Comparison of ENCODE assay signal across 1 cellular context in the genomic region with DNA sequence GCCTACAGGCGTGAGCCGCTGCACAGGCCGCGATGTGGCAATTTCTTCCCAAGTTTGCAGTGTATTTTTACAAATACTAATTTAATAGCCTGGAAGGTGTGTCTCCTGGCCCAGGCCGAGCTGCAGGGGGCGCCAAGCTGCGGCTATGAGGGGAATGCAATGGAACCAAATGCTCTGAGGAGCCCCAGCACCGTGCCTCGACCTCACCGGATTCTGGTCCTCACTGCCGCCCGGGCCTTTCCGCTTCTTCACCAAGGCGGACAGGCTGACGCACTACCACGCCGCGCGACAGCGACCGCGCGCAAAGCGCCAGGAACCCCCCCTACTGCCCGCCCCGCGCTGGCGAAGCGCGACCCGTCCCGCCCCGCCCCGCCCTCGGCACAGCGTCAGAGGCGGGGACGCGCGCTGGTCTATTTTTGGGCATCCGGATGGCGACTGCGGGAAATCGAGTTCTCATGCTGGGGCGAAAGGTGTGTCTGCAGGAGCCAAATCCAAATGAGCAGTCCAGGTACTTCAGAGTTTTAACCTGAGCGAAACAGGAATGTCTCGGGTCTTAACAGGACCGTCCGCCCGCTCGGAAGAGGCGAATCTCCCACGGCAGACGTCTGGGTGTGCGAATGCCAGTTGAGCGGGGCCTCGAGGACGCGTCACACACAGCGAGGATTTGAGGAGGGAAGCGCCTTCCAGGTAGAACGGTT.
TF ChIP-seq lines count a peak whose summit lies in the region.

No MANE protein-coding gene starts in this region.

TF ChIP-seq in liver, 16 proteins besides CTCF, POLR2A, EP300 and RAD21 (continued from another document):
- TF ChIP-seq, protein P1, sequence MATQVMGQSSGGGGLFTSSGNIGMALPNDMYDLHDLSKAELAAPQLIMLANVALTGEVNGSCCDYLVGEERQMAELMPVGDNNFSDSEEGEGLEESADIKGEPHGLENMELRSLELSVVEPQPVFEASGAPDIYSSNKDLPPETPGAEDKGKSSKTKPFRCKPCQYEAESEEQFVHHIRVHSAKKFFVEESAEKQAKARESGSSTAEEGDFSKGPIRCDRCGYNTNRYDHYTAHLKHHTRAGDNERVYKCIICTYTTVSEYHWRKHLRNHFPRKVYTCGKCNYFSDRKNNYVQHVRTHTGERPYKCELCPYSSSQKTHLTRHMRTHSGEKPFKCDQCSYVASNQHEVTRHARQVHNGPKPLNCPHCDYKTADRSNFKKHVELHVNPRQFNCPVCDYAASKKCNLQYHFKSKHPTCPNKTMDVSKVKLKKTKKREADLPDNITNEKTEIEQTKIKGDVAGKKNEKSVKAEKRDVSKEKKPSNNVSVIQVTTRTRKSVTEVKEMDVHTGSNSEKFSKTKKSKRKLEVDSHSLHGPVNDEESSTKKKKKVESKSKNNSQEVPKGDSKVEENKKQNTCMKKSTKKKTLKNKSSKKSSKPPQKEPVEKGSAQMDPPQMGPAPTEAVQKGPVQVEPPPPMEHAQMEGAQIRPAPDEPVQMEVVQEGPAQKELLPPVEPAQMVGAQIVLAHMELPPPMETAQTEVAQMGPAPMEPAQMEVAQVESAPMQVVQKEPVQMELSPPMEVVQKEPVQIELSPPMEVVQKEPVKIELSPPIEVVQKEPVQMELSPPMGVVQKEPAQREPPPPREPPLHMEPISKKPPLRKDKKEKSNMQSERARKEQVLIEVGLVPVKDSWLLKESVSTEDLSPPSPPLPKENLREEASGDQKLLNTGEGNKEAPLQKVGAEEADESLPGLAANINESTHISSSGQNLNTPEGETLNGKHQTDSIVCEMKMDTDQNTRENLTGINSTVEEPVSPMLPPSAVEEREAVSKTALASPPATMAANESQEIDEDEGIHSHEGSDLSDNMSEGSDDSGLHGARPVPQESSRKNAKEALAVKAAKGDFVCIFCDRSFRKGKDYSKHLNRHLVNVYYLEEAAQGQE (IDR thresholded peaks at IDR 0.05): no peak
- TF ChIP-seq FOXA1 (IDR thresholded peaks at IDR 0.05) (no peak), NR2F2 (IDR thresholded peaks at IDR 0.05) (no peak), HNF4A (conservative IDR thresholded peaks at IDR 0.05) (no peak), GABPA (IDR thresholded peaks at IDR 0.05 in 1 of 2, conservative IDR thresholded peaks at IDR 0.05 in 1 of 2) (no peak)
- TF ChIP-seq, protein P2, sequence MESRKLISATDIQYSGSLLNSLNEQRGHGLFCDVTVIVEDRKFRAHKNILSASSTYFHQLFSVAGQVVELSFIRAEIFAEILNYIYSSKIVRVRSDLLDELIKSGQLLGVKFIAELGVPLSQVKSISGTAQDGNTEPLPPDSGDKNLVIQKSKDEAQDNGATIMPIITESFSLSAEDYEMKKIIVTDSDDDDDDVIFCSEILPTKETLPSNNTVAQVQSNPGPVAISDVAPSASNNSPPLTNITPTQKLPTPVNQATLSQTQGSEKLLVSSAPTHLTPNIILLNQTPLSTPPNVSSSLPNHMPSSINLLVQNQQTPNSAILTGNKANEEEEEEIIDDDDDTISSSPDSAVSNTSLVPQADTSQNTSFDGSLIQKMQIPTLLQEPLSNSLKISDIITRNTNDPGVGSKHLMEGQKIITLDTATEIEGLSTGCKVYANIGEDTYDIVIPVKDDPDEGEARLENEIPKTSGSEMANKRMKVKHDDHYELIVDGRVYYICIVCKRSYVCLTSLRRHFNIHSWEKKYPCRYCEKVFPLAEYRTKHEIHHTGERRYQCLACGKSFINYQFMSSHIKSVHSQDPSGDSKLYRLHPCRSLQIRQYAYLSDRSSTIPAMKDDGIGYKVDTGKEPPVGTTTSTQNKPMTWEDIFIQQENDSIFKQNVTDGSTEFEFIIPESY (IDR thresholded peaks at IDR 0.05): no peak
